8 cellular contexts compared by ENCODE assay signal in the genomic region with DNA sequence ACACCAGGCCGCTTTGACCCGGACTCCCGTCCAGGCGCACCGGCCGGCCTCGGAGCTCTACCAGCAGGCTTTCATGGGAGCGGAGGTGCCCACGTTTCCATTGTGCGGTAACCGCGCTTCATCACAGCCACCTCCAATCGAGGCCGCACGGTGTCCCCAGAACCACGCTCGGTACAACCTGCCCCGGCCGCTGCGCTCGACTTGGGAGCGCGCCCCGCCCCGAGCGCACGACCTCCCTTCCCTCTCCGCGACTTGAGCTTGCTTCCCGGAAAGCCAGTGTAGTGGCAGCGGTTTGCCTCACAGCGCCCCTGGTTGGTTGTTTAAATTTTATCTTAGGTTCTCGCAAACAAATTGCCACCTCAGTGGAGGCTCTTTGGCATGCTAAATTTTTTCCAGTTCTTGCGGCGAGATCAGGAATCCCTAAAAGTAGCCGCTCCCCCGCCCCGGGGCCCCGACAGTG. TPM values are rescaled to one million over a fixed set of nuclear protein-coding genes. Genes with fewer than 3 reads are reported as not detected.
A peak's percentile ranks its signal among the peaks of the same experiment; 100 is the strongest.
DNase-seq lines count a peak whose midpoint lies in the region; ATAC-seq, FAIRE-seq and TF ChIP-seq lines count a peak whose summit lies in the region.

No MANE protein-coding gene starts in this region.

- H3K4me1 ChIP-seq in PC-9 (replicated peaks; ENCODE audit: insufficient read depth): peaks cover 50% of the 10 kb centered on the region

- intact Hi-C loops in PC-9 (cut with micrococcal nuclease; ENCODE audit: unreplicated experiment): loop anchor here (1.0 to 2.0 kb wide), 4 partner anchors 39 to 198 kb away; no protein-coding TSS in a partner anchor

- H3K36me3 ChIP-seq in PC-9 (ENCODE audit: low read depth): 0 out of 2 replicates have a peak, but pooled peaks cover 4% of the 10 kb centered on the region
- peaks cover 1% of the 10 kb centered on the region for H3K36me3 ChIP-seq in bronchial epithelial cell (ENCODE audit: control insufficient read depth, insufficient read depth, low read length)

- H3K79me2 ChIP-seq in PC-9 (ENCODE audit: low read depth): peaks cover 64% of the 10 kb centered on the region

- FAIRE-seq in bronchial epithelial cell (lab: Jason Lieb, UNC): no peak

- peak overlapping the region; percentile 90 for H3K4me2 ChIP-seq in PC-9

- CTCF ChIA-PET in PC-9 (lab: Charles Lee): interaction anchor here (0.6 to 1.6 kb wide), 24 partner anchors 20 to 756 kb away, joined by 3 to 21 read pairs (median 6); no protein-coding TSS in a partner anchor

- no peaks in the 10 kb centered on the region for H3K9me3 ChIP-seq in PC-9 (ENCODE audit: insufficient read depth, low read depth)

- H3K27me3 ChIP-seq in PC-9 (ENCODE audit: insufficient read depth, low read depth) (no peaks in the 10 kb centered on the region), bronchial epithelial cell (ENCODE audit: control insufficient read depth, insufficient read depth, low read length) (peaks cover 6% of the 10 kb centered on the region)

- POLR2A ChIA-PET in PC-9 (lab: Charles Lee; ENCODE audit: unreplicated experiment): interaction anchor here (0.6 to 1.3 kb wide), 10 partner anchors 17 to 250 kb away, joined by 3 to 19 read pairs (median 5); no protein-coding TSS in a partner anchor

- H3K4me3 ChIP-seq in PC-9: peak overlapping the region; percentile 69
- peak overlapping the region; percentile 60 for H3K4me3 ChIP-seq in bronchial epithelial cell (ENCODE audit: low read depth, low read length)

- ATAC-seq in GM19023 (IDR thresholded peaks at IDR 0.05; ENCODE audit: unreplicated experiment): peak; percentile 27
- peak; percentile 39 for ATAC-seq in HG03442 (IDR thresholded peaks at IDR 0.05; ENCODE audit: unreplicated experiment)

- BruUV-seq in PC-9 (replicated peaks; lab: Mats Ljungman, UMichigan): no TSS peak

- 0 out of 2 replicates have a peak, but pooled peaks cover 4% of the 10 kb centered on the region for H4K20me1 ChIP-seq in PC-9 (ENCODE audit: insufficient read depth)

- no peaks in the 10 kb centered on the region for H3K9me2 ChIP-seq in PC-9 (ENCODE audit: insufficient read depth)

- H3K27ac ChIP-seq in PC-9: peak overlapping the region; percentile 98

- peak overlapping the region; percentile 79 for H2AFZ ChIP-seq in PC-9

- TF ChIP-seq CTCF in PC-9 (conservative IDR thresholded peaks at IDR 0.05): no peak; the same call in 1 of the 2 replicates
- peak; percentile 52 for TF ChIP-seq CTCF in bronchial epithelial cell (IDR thresholded peaks at IDR 0.05; ENCODE audit: insufficient read depth, low read length, severe bottlenecking)

- H3F3A ChIP-seq in PC-9 (ENCODE audit: insufficient read depth, low read depth): peaks cover 40% of the 10 kb centered on the region

- DNase-seq in CD1c-positive myeloid dendritic cell (ENCODE audit: extremely low spot score): peak; percentile 88
- DNase-seq in PC-9: peak in 1 of 2 experiments; percentile 94
- peak; percentile 52 for DNase-seq in bronchial epithelial cell (ENCODE audit: low read depth)
- peak; percentile 80 for DNase-seq in kidney tubule cell (ENCODE audit: low spot score)
- DNase-seq in stimulated activated CD4-positive, alpha-beta T cell treated with anti-CD3 and anti-CD28 coated beads, Interleukin-15, amount 100 ng/mL, for 48 hours (ENCODE audit: low read depth in 2 of 2): peak; percentile 43
- DNase-seq in T-helper 9 cell: no peak

RNA-seq across cellular contexts. Expression of gene CYP1B1, which starts 0.3 kb away (rescaled TPM):
- total RNA-seq in PC-9 (2021) (36.3 and 39.4 TPM in 2 replicates), bronchial epithelial cell (5.8 and 36.7 TPM in 2 replicates)
